26 cellular contexts compared by ENCODE assay signal in genomic region chr3:157069406-157069805, GRCh38.
"Had no signal": no experiment of that assay in that cellular context is flagged by ENCODE, and none has a peak within 500 bp of the region (broad histone marks: within the 10 kb centered on the region; RNA-seq: fewer than 3 reads in every experiment).

No MANE protein-coding gene starts in this region.

- H3K9me3 ChIP-seq: ascending aorta, breast epithelium, colonic mucosa had no signal

- H3K27me3 ChIP-seq: ascending aorta, breast epithelium, cardiac muscle cell, colonic mucosa had no signal

- ATAC-seq: activated naive CD4-positive, alpha-beta T cell treated with anti-CD3 and anti-CD28 coated beads, Interleukin-2, amount 50 U/mL, for 72 hours; activated T-cell treated with anti-CD3 and anti-CD28 coated beads, Interleukin-2, amount 50 U/mL, for 72 hours; esophagus mucosa; WTC11 had no signal

- H3K4me3 ChIP-seq: ascending aorta, breast epithelium, cardiac muscle cell, colonic mucosa had no signal

- H3K36me3 ChIP-seq: ascending aorta, breast epithelium, cardiac muscle cell, colonic mucosa had no signal

- H3K27ac ChIP-seq: cardiac muscle cell had no signal

- H3K4me1 ChIP-seq: breast epithelium had no signal

- DNase-seq: activated CD4-positive, alpha-beta memory T cell treated with anti-CD3 and anti-CD28 coated beads, Interleukin-2, amount 10 ng/mL, durations not matched to agents 7 days and 5 days; activated CD4-positive, alpha-beta T cell treated with anti-CD3 and anti-CD28 coated beads for 1 hour; activated CD4-positive, alpha-beta T cell treated with anti-CD3 and anti-CD28 coated beads for 4 hours; activated CD4-positive, alpha-beta T cell treated with anti-CD3 and anti-CD28 coated beads, Interleukin-2, amount 10 ng/mL, durations not matched to agents 7 days and 5 days; activated CD4-positive, alpha-beta T cell treated with anti-CD3 and anti-CD28 coated beads, Interleukin-2, amount 50 U/mL, for 4 hours; activated CD8-positive, alpha-beta memory T cell treated with anti-CD3 and anti-CD28 coated beads, Interleukin-2, amount 50 U/mL, for 48 hours; activated gamma-delta T cell; activated naive CD4-positive, alpha-beta T cell; activated naive CD4-positive, alpha-beta T cell treated with anti-CD3 and anti-CD28 coated beads, Interleukin-2, amount 10 ng/mL, durations not matched to agents 7 days and 5 days; activated naive CD8-positive, alpha-beta T cell treated with anti-CD3 and anti-CD28 coated beads, Interleukin-2, amount 10 ng/mL, durations not matched to agents 7 days and 5 days; activated T-cell treated with anti-CD3 and anti-CD28 coated beads for 4 hours; activated T-cell treated with anti-CD3 and anti-CD28 coated beads, Interleukin-2, amount 50 U/mL, for 24 hours; activated T-cell treated with anti-CD3 and anti-CD28 coated beads, Interleukin-2, amount 50 U/mL, for 72 hours; central memory CD4-positive, alpha-beta T cell; cerebellar nuclear complex; colonic mucosa; effector CD8-positive, alpha-beta T cell; foreskin fibroblast; head of caudate nucleus; T1000 had no signal
